ENCODE assay signal across 1 cellular context in the genomic region with DNA sequence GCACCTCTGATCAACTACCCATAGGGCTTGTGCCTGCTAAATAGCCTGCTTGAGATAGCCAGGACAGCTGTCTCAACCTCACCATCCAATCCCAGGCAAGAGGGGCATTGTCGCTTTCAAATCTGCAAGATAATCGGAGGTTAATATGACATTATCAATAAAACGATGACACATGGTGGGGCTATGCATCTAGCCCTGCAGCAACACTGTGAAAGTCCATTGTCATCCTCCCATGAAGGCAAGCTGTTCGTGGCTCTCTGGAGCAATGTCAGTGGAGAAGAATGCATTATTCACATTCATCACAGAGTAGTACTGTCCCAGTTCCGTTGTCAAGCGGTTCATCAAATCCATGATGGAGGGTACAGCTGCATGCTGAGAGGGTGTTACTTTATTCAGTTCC.
TF ChIP-seq lines count a peak whose summit lies in the region.

No MANE protein-coding gene starts in this region.

TF ChIP-seq in K562, 482 proteins besides CTCF, POLR2A, EP300 and RAD21:
- TF ChIP-seq TSC22D4 (tag; IDR thresholded peaks at IDR 0.05) (no peak), ZNF717 (CRISPR knock-in tag; IDR thresholded peaks at IDR 0.05) (no peak), PYGO2 (tag; IDR thresholded peaks at IDR 0.05) (no peak), ZNF41 (CRISPR knock-in tag; conservative IDR thresholded peaks at IDR 0.05) (no peak), CBFA2T2 (conservative IDR thresholded peaks at IDR 0.05) (no peak), RREB1 (CRISPR knock-in tag; IDR thresholded peaks at IDR 0.05) (no peak), NUFIP1 (IDR thresholded peaks at IDR 0.05; ENCODE audit: partially characterized antibody) (no peak), SNRNP70 (optimal IDR thresholded peaks at IDR 0.05; ENCODE audit: low read depth, low read length) (no peak), ZNF584 (CRISPR knock-in tag; IDR thresholded peaks at IDR 0.05; ENCODE audit: low read depth) (no peak)
- TF ChIP-seq, protein P1, sequence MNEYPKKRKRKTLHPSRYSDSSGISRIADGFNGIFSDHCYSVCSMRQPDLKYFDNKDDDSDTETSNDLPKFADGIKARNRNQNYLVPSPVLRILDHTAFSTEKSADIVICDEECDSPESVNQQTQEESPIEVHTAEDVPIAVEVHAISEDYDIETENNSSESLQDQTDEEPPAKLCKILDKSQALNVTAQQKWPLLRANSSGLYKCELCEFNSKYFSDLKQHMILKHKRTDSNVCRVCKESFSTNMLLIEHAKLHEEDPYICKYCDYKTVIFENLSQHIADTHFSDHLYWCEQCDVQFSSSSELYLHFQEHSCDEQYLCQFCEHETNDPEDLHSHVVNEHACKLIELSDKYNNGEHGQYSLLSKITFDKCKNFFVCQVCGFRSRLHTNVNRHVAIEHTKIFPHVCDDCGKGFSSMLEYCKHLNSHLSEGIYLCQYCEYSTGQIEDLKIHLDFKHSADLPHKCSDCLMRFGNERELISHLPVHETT (CRISPR knock-in tag; conservative IDR thresholded peaks at IDR 0.05 in 1 of 2, IDR thresholded peaks at IDR 0.05 in 1 of 2), result no peak
- TF ChIP-seq, protein P2, sequence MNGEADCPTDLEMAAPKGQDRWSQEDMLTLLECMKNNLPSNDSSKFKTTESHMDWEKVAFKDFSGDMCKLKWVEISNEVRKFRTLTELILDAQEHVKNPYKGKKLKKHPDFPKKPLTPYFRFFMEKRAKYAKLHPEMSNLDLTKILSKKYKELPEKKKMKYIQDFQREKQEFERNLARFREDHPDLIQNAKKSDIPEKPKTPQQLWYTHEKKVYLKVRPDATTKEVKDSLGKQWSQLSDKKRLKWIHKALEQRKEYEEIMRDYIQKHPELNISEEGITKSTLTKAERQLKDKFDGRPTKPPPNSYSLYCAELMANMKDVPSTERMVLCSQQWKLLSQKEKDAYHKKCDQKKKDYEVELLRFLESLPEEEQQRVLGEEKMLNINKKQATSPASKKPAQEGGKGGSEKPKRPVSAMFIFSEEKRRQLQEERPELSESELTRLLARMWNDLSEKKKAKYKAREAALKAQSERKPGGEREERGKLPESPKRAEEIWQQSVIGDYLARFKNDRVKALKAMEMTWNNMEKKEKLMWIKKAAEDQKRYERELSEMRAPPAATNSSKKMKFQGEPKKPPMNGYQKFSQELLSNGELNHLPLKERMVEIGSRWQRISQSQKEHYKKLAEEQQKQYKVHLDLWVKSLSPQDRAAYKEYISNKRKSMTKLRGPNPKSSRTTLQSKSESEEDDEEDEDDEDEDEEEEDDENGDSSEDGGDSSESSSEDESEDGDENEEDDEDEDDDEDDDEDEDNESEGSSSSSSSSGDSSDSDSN (IDR thresholded peaks at IDR 0.05; ENCODE audit: borderline replicate concordance in 1 of 2, low read depth in 2 of 2, low read length in 2 of 2), result no peak
- TF ChIP-seq, protein P3, sequence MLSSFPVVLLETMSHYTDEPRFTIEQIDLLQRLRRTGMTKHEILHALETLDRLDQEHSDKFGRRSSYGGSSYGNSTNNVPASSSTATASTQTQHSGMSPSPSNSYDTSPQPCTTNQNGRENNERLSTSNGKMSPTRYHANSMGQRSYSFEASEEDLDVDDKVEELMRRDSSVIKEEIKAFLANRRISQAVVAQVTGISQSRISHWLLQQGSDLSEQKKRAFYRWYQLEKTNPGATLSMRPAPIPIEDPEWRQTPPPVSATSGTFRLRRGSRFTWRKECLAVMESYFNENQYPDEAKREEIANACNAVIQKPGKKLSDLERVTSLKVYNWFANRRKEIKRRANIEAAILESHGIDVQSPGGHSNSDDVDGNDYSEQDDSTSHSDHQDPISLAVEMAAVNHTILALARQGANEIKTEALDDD (IDR thresholded peaks at IDR 0.05), result no peak
- TF ChIP-seq, protein P4, sequence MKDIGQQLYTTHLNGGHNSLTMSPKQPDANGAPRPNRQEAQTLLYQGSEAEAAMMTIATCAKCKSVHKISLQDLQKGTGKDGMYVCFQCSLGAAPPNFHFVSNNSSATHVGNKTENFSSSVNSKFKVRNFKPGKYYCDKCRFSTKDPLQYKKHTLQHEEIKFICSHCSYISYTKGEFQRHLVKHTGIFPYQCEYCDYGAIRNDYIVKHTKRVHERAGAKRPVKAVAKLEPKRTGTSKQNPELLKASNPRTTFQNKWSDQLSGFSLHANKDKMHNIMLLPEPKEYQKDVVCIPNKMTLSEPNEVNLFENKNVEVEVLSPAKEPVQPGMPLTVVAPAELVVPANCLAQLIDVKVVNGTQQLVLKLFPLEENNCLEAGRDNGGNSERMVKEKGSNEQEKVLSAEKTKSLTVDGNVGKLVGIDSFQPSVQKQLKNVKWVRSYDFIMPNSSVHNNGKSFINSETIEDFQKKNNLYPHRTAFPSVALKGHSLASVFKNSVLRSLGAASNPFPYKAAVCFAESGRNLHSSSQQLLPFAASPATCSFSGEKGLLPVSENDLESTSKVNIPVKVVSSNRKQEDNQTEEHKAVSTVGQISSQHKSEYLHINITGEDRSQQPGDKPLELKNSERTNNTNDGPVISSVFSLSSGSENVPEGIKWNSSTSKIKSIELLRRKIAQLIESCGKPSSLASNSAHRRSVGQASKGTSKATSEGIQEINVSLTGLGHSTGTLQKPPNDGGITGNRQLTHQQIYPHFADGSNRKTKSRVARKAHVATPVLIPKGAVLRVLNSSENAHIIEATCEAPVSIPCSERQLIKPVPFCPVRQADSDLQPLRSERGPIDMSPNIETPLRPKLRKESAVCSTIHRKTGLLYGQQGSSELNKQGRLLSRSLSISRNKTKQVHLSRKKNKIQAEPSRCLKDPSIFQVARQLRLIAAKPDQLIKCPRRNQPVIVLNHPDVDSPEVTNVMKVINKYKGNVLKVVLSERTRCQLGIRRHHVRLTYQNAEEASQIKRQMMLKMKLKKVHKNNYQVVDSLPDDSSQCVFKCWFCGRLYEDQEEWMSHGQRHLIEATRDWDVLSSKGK (CRISPR knock-in tag; IDR thresholded peaks at IDR 0.05), result no peak
